Comparison of ENCODE assay signal across 17 cellular contexts in the genomic region with DNA sequence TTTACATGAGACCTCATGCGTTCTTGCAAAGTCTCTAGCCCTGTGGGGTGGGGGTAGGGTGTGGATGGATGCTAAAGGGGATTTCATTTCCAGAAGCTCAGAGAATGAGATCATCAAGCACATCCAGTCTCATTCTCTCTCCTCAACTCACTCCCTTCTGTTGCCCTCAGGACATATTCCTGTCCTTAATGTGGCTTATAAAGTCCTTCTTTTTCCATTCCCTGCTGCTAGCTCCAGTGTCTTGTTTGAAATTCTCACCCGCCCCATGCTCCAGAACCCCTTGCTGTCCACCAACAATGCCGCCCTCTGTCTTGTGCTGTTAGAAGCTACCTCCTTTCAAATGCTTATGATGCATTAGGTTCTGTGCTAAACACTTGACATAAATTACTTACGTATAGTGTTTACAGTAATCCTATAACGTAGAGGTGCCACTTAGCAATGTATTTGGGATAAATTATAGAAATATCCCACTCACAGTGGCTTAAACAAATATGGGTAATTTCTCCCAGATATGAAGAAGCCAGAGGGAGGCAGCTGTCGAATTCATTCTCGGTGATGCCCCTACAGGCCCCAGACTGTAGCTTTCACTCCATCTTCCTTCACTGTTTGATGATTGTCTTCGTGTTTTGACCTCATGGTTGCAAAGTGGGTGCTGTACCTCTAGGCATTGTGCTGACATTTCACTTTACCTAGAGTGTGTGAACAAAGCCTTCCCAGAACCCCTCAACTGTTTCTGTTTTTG.
DNase-seq lines count a peak whose midpoint lies in the region; ATAC-seq, FAIRE-seq and TF ChIP-seq lines count a peak whose summit lies in the region.
"Had no signal": no experiment of that assay in that cellular context is flagged by ENCODE, and none has a peak within 500 bp of the region (broad histone marks: within the 10 kb centered on the region; RNA-seq: fewer than 3 reads in every experiment).

No MANE protein-coding gene starts in this region.

- no peaks in the 10 kb centered on the region for H3K27me3 Mint-ChIP-seq in nephron (ENCODE audit: low read depth)
- H3K27me3 Mint-ChIP-seq: activated naive CD8-positive, alpha-beta T cell treated with anti-CD3 and anti-CD28 coated beads, Interleukin-2, amount 10 ng/mL, durations not matched to agents 7 days and 5 days; central memory CD8-positive, alpha-beta T cell; progenitor cell of endocrine pancreas; stimulated activated naive CD8-positive, alpha-beta T cell treated with anti-CD3 and anti-CD28 coated beads, Interleukin-15, amount 100 ng/mL, for 72 hours had no signal

- H3K36me3 Mint-ChIP-seq in nephron (ENCODE audit: low read depth) = no peaks in the 10 kb centered on the region

- intact Hi-C loops in lower leg skin (cut with DNase I; ENCODE audit: low total_unique reads) = no loop called here

- FAIRE-seq in GM19239 (lab: Jason Lieb, UNC) = no peak
- FAIRE-seq: G401.6 had no signal

- peak overlapping the region in 2 of 3 experiments; percentile 37 to 74 for H3K27ac Mint-ChIP-seq in nephron
- H3K27ac Mint-ChIP-seq: activated naive CD8-positive, alpha-beta T cell treated with anti-CD3 and anti-CD28 coated beads, Interleukin-2, amount 10 ng/mL, durations not matched to agents 7 days and 5 days; progenitor cell of endocrine pancreas; stimulated activated naive CD8-positive, alpha-beta T cell treated with anti-CD3 and anti-CD28 coated beads, Interleukin-15, amount 100 ng/mL, for 72 hours had no signal

- H3K4me3 ChIP-seq in lower leg skin (ENCODE audit: low read depth, poor library complexity, severe bottlenecking) = no peak overlapping the region
- H3K4me3 ChIP-seq: gastroesophageal sphincter had no signal

- H3K4me1 Mint-ChIP-seq in nephron = peaks cover 26% of the 10 kb centered on the region
- H3K4me1 Mint-ChIP-seq: activated naive CD8-positive, alpha-beta T cell treated with anti-CD3 and anti-CD28 coated beads, Interleukin-2, amount 10 ng/mL, durations not matched to agents 7 days and 5 days; central memory CD8-positive, alpha-beta T cell; stimulated activated naive CD8-positive, alpha-beta T cell treated with anti-CD3 and anti-CD28 coated beads, Interleukin-15, amount 100 ng/mL, for 72 hours had no signal

- ATAC-seq in HG03095 (IDR thresholded peaks at IDR 0.05; ENCODE audit: unreplicated experiment) = no peak
- ATAC-seq: activated T-cell treated with anti-CD3 and anti-CD28 coated beads, Interleukin-2, amount 50 U/mL, for 4 hours; gastroesophageal sphincter; stimulated activated naive CD8-positive, alpha-beta T cell treated with anti-CD3 and anti-CD28 coated beads, Interleukin-15, amount 100 ng/mL, for 72 hours had no signal

- TF ChIP-seq CTCF in nephron (IDR thresholded peaks at IDR 0.05; ENCODE audit: unreplicated experiment in 3 of 3) = no peak
- TF ChIP-seq CTCF in lower leg skin (IDR thresholded peaks at IDR 0.05) = no peak

- WGBS in lower leg skin, 2 donors = 87 to 88% methylated on average over 8 of the region's 8 CpGs

- no peak overlapping the region for H3K4me3 Mint-ChIP-seq in nephron
- H3K4me3 Mint-ChIP-seq: activated naive CD8-positive, alpha-beta T cell treated with anti-CD3 and anti-CD28 coated beads, Interleukin-2, amount 10 ng/mL, durations not matched to agents 7 days and 5 days; activated T-cell treated with anti-CD3 and anti-CD28 coated beads, Interleukin-2, amount 50 U/mL, for 4 hours; central memory CD8-positive, alpha-beta T cell; stimulated activated naive CD8-positive, alpha-beta T cell treated with anti-CD3 and anti-CD28 coated beads, Interleukin-15, amount 100 ng/mL, for 72 hours had no signal

- DNase-seq in EH (ENCODE audit: low read depth) = peak; percentile 88
- peak; percentile 35 to 59 for DNase-seq in NCI-H524 (lab: John Stamatoyannopoulos, UW)
- peak; percentile 83 for DNase-seq in dedifferentiated amniotic fluid mesenchymal stem cell (ENCODE audit: extremely low spot score)
- DNase-seq in GM19239 (ENCODE audit: insufficient read length, low spot score) = no peak
- DNase-seq in lower leg skin (ENCODE audit: low spot score in 2 of 2) = no peak
- DNase-seq in NCI-H1436 treated with DMSO at 0.1 percent for 48 hours (lab: John Stamatoyannopoulos, UW) = no peak
- DNase-seq: activated naive CD8-positive, alpha-beta T cell treated with anti-CD3 and anti-CD28 coated beads, Interleukin-2, amount 10 ng/mL, durations not matched to agents 7 days and 5 days; activated T-cell treated with anti-CD3 and anti-CD28 coated beads, Interleukin-2, amount 50 U/mL, for 4 hours; NCI-H446 treated with DMSO at 0.1 percent for 48 hours; stimulated activated CD4-positive, alpha-beta T cell treated with anti-CD3 and anti-CD28 coated beads, Interleukin-15, amount 100 ng/mL, for 24 hours; stimulated activated naive CD8-positive, alpha-beta T cell treated with anti-CD3 and anti-CD28 coated beads, Interleukin-15, amount 100 ng/mL, for 72 hours had no signal

- no peak for TF ChIP-seq POLR2A in lower leg skin (IDR thresholded peaks at IDR 0.05)

- no peaks in the 10 kb centered on the region for H3K9me3 Mint-ChIP-seq in nephron
- H3K9me3 Mint-ChIP-seq: activated T-cell treated with anti-CD3 and anti-CD28 coated beads, Interleukin-2, amount 50 U/mL, for 4 hours; central memory CD8-positive, alpha-beta T cell had no signal

Comparison
In these comparisons a context has a peak if more than half of its experiments do, and no peak if none do; other contexts are left out.
1. DNase-seq: peak in EH (single experiment), NCI-H524 (2 of 2) and dedifferentiated amniotic fluid mesenchymal stem cell (single experiment); none in GM19239 (single experiment), lower leg skin (0 of 2) and NCI-H1436 treated with DMSO at 0.1 percent for 48 hours (single experiment).